In the genomic region with DNA sequence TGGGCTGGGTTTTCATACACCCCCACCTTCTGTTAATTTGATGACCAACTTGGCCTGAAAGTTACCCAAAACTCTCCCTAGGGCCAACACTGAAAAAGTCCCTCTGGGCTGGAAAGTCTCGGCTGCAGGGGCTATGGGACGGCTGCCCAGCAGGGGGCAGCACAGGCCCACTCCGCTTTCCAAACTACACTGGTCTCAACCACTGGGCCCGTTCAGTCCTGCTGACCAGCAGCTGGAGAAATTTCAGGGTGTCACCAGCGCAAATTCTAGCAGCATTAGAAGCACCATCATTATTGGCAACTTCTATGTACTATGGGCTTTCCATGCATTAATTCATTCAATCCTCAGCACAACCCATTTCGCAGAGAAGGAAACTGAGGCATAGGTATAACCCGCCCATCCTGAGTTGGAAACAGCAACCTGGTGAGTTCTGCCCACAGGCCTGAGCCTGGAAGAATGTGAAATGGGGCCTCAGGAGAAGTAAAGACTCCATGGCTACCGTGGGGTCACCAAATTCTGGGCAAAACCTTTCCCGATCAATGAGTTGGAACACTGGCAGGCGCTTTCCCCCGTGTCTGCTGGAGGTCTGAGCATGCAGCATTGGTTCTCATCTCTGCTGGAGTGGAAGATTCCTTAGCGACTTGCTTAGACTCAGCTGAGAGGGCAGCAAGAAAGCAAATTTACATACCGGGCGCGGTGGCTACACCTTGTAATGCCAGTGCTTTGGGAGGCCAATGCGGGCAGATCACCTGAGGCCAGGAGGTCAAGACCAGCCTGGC, we compare ENCODE assay signal across 8 cellular contexts. TPM values are rescaled to one million over a fixed set of nuclear protein-coding genes. Genes with fewer than 3 reads are reported as not detected.
DNase-seq lines count a peak whose midpoint lies in the region; ATAC-seq, FAIRE-seq and TF ChIP-seq lines count a peak whose summit lies in the region.

No MANE protein-coding gene starts in this region.

- in situ Hi-C loops in GM13976 (cut with MboI; ENCODE audit: low sequenced_read_pairs, unreplicated experiment) (no loop called here), HepG2 (cut with HindIII; ENCODE audit: extremely low pct_ligation_motif_present, low pct_unique_long_range_greater_than_20kb) (no loop called here)

- peak; percentile 88 for TF ChIP-seq CTCF in A673 (conservative IDR thresholded peaks at IDR 0.05; ENCODE audit: low read depth, low read length)
- TF ChIP-seq CTCF in GM13976 (IDR thresholded peaks at IDR 0.05; ENCODE audit: borderline replicate concordance, control extremely low read depth, extremely low read depth, insufficient read depth, missing control alignments) = peak; percentile 90
- peak; percentile 96 for TF ChIP-seq CTCF in WERI-Rb-1 (IDR thresholded peaks at IDR 0.05; ENCODE audit: low read depth, low read length)
- TF ChIP-seq CTCF in cardiac fibroblast (IDR thresholded peaks at IDR 0.05; ENCODE audit: low read depth, low read length) = peak; percentile 93
- peak; percentile 83 for TF ChIP-seq CTCF in HepG2 (CRISPR knock-in tag; IDR thresholded peaks at IDR 0.05)

- peak; percentile 84 for ATAC-seq in HepG2

- TF ChIP-seq POLR2A in HepG2 (IDR thresholded peaks at IDR 0.05; ENCODE audit: insufficient read depth in 1 of 2, low read depth in 2 of 2, low read length in 2 of 2) = no peak

- TF ChIP-seq RAD21 in HepG2 (CRISPR knock-in tag; IDR thresholded peaks at IDR 0.05) = peak; percentile 84

- CTCF ChIA-PET in A673 (lab: Charles Lee) (interaction anchor here (1.5 kb wide), 1 partner anchor 314 kb away, joined by 5 read pairs; no protein-coding TSS in a partner anchor), HepG2 (lab: Yijun Ruan, JAX; ENCODE audit: low intra/inter-chr PET ratio, low total read pairs) (interaction anchor here (0.6 to 0.8 kb wide), 3 partner anchors 65 to 311 kb away, joined by 3 to 4 read pairs (median 3); no protein-coding TSS in a partner anchor)

- H3K27me3 ChIP-seq in A673 (replicated peaks; ENCODE audit: insufficient read depth, low read depth, low read length, poor library complexity) (no peaks in the 10 kb centered on the region), WERI-Rb-1 (ENCODE audit: insufficient read depth, low read depth, severe bottlenecking) (no peaks in the 10 kb centered on the region), HepG2 (ENCODE audit: control insufficient read depth in 1 of 2, insufficient read depth in 2 of 2, low read length in 2 of 2) (no peaks in the 10 kb centered on the region)

- no peaks in the 10 kb centered on the region for H3K79me2 ChIP-seq in HepG2 (ENCODE audit: insufficient read depth, low read length)

- H3K27ac ChIP-seq in A673 (ENCODE audit: low read depth, low read length, poor library complexity, severe bottlenecking) (no peak overlapping the region), WERI-Rb-1 (no peak overlapping the region), HepG2 (ENCODE audit: extremely low read length, insufficient read depth, low read length) (no peak overlapping the region)

- H3K4me3 ChIP-seq in A673 (ENCODE audit: low read depth, low read length, poor library complexity, severe bottlenecking) (no peak overlapping the region), WERI-Rb-1 (ENCODE audit: low read depth, low read length) (no peak overlapping the region), cardiac fibroblast (replicated peaks in 1 of 2; ENCODE audit: low read depth in 2 of 2, low read length in 2 of 2) (no peak overlapping the region), HepG2 (replicated peaks in 1 of 3; ENCODE audit: insufficient read depth in 1 of 3, low read depth in 2 of 3, low read length in 3 of 3) (no peak overlapping the region)

- no TSS peak for BruUV-seq in A673 (replicated peaks; lab: Mats Ljungman, UMichigan)
- BruUV-seq in HepG2 (replicated peaks; lab: Mats Ljungman, UMichigan) = no TSS peak

- H3K9ac ChIP-seq in HepG2 (ENCODE audit: insufficient read depth, low read depth, low read length) = no peak overlapping the region

- no peaks in the 10 kb centered on the region for H4K20me1 ChIP-seq in HepG2 (ENCODE audit: insufficient read depth, low read length)

- DNase-seq in A673 (ENCODE audit: low spot score) (peak; percentile 57), GM13976 (ENCODE audit: low spot score) (peak; percentile 88), HuH-7.5 (ENCODE audit: low spot score) (peak; percentile 95), WERI-Rb-1 (peak; percentile 64), cardiac fibroblast (ENCODE audit: low read depth in 2 of 2) (peak; percentile 64 to 69), HepG2 (ENCODE audit: low spot score) (peak; percentile 35), NCI-H1436 treated with DMSO at 0.1 percent for 48 hours (lab: John Stamatoyannopoulos, UW) (no peak)
- DNase-seq in stimulated activated CD8-positive, alpha-beta memory T cell treated with anti-CD3 and anti-CD28 coated beads, Interleukin-15, amount 100 ng/mL, for 24 hours (ENCODE audit: low read depth) = peak; percentile 63

- H3K4me2 ChIP-seq in HepG2 (ENCODE audit: low read depth, low read length) = no peak overlapping the region

- intact Hi-C loops in A673 (cut with micrococcal nuclease; ENCODE audit: unreplicated experiment) = loop anchor here (1.0 kb wide), 1 partner anchor 314 kb away; no protein-coding TSS in a partner anchor
- intact Hi-C loops in HepG2 (cut with micrococcal nuclease; ENCODE audit: unreplicated experiment) = loop anchor here (5.0 kb wide), 1 partner anchor 48 kb away; a partner anchor contains a TSS

- no peaks in the 10 kb centered on the region for H3K4me1 ChIP-seq in A673 (ENCODE audit: insufficient read depth, low read length, poor library complexity, severe bottlenecking)
- peaks cover 9% of the 10 kb centered on the region for H3K4me1 ChIP-seq in HepG2 (ENCODE audit: insufficient read depth, low read length)

- H3K36me3 ChIP-seq in A673 (ENCODE audit: insufficient read depth, low read length, poor library complexity, severe bottlenecking) (peaks cover 39% of the 10 kb centered on the region), WERI-Rb-1 (peaks cover 89% of the 10 kb centered on the region), HepG2 (replicated peaks in 1 of 2; ENCODE audit: control insufficient read depth in 1 of 2, insufficient read depth in 2 of 2, low read length in 2 of 2) (peaks cover 1 to 5% of the 10 kb centered on the region in 2 experiments; a peak in 2 of 5 replicates)

- TF ChIP-seq EP300 in HepG2 (IDR thresholded peaks at IDR 0.05; ENCODE audit: low read depth in 2 of 2, low read length in 2 of 2) = no peak
- no peak for TF ChIP-seq EP300 in HepG2 (CRISPR knock-in tag; IDR thresholded peaks at IDR 0.05; ENCODE audit: borderline replicate concordance)

- H3K9me3 ChIP-seq in A673 (ENCODE audit: low read depth, low read length, poor library complexity, severe bottlenecking) (no peaks in the 10 kb centered on the region), WERI-Rb-1 (ENCODE audit: severe bottlenecking) (no peaks in the 10 kb centered on the region), HepG2 (ENCODE audit: low read length) (no peaks in the 10 kb centered on the region)

- H2AFZ ChIP-seq in HepG2 (ENCODE audit: low read length) = no peak overlapping the region

- peak; percentile 72 for FAIRE-seq in HepG2 (lab: Jason Lieb, UNC)

- whole genome bisulfite sequencing in HepG2 (ENCODE audit: low lambda C conversion rate) = 76% methylated on average over 15 of the region's 16 CpGs

- POLR2A ChIA-PET in A673 (lab: Charles Lee; ENCODE audit: low non-redundant PET) = no interaction called here
- POLR2A ChIA-PET in HepG2 (lab: Yijun Ruan, JAX) = no interaction called here

RNA-seq across cellular contexts. Expression of a gene that starts 9.7 kb away (rescaled TPM):
- total RNA-seq in A673 (2021) = not detected in 2 replicates
- 283 and 565 TPM in 2 replicates for total RNA-seq in HepG2 (2016; rRNA removed; fragmentation: Illumina TruSeq; extraction: Trizol)
- total RNA-seq in HepG2 (2016; cell fraction: cytosol; rRNA removed; fragmentation: Illumina TruSeq; extraction: Trizol; ENCODE audit: low read depth) = 120 and 126 TPM in 2 replicates
- total RNA-seq in HepG2 (2016; cell fraction: insoluble cytoplasmic fraction; rRNA removed; fragmentation: Illumina TruSeq; extraction: Trizol) = 282 and 590 TPM in 2 replicates
- 75.1 and 75.6 TPM in 2 replicates for total RNA-seq in HepG2 (2016; cell fraction: membrane; rRNA removed; fragmentation: Illumina TruSeq; extraction: Trizol)
- total RNA-seq in HepG2 (2016; cell fraction: nucleus; rRNA removed; fragmentation: Illumina TruSeq; extraction: Trizol) = 420 and 454 TPM in 2 replicates
- 824 and 855 TPM in 2 replicates for polyA plus RNA-seq in HepG2 (2011; rRNA removed)
- polyA plus RNA-seq in HepG2 (2011; cell fraction: cytosol; rRNA removed) = 632 and 711 TPM in 2 replicates
- 207 and 253 TPM in 2 replicates for polyA plus RNA-seq in HepG2 (2011; cell fraction: nucleus; rRNA removed)
- 237 and 362 TPM in 2 replicates for polyA plus RNA-seq in HepG2 (2012)
- polyA plus RNA-seq in HepG2 (2016; cell fraction: cytosol; fragmentation: Illumina TruSeq; extraction: Trizol; ENCODE audit: low read depth) = 125 and 138 TPM in 2 replicates
- polyA plus RNA-seq in HepG2 (2016; cell fraction: insoluble cytoplasmic fraction; fragmentation: Illumina TruSeq; extraction: Trizol; ENCODE audit: low read depth) = 293 and 314 TPM in 2 replicates
- polyA plus RNA-seq in HepG2 (2016; cell fraction: membrane; fragmentation: Illumina TruSeq; extraction: Trizol; ENCODE audit: low read depth) = 75.7 and 76.3 TPM in 2 replicates
- polyA plus RNA-seq in HepG2 (2016; cell fraction: nucleus; fragmentation: Illumina TruSeq; extraction: Trizol; ENCODE audit: insufficient read depth, low read depth) = 731 and 821 TPM in 2 replicates
- 257 TPM in 1 of 2 replicates, not detected in the other for polyA minus RNA-seq in HepG2 (2011; rRNA and poly(A)+ RNA removed; ENCODE audit: low replicate concordance)
- 147 and 150 TPM in 2 replicates for polyA minus RNA-seq in HepG2 (2011; cell fraction: cytosol; rRNA and poly(A)+ RNA removed)
- polyA minus RNA-seq in HepG2 (2011; cell fraction: nucleus; rRNA and poly(A)+ RNA removed) = 41.2 and 60.7 TPM in 2 replicates

RNA-seq across cellular contexts. Expression of a gene that starts 16.4 kb away (rescaled TPM):
- not detected in 2 replicates for total RNA-seq in A673 (2021)
- total RNA-seq in HepG2 (2016; rRNA removed; fragmentation: Illumina TruSeq; extraction: Trizol) = 327 and 699 TPM in 2 replicates
- total RNA-seq in HepG2 (2016; cell fraction: cytosol; rRNA removed; fragmentation: Illumina TruSeq; extraction: Trizol; ENCODE audit: low read depth) = 148 and 154 TPM in 2 replicates
- 343 and 706 TPM in 2 replicates for total RNA-seq in HepG2 (2016; cell fraction: insoluble cytoplasmic fraction; rRNA removed; fragmentation: Illumina TruSeq; extraction: Trizol)
- total RNA-seq in HepG2 (2016; cell fraction: membrane; rRNA removed; fragmentation: Illumina TruSeq; extraction: Trizol) = 103 and 109 TPM in 2 replicates
- total RNA-seq in HepG2 (2016; cell fraction: nucleus; rRNA removed; fragmentation: Illumina TruSeq; extraction: Trizol) = 507 and 557 TPM in 2 replicates
- polyA plus RNA-seq in HepG2 (2011; rRNA removed) = 1,180 and 1,355 TPM in 2 replicates
- polyA plus RNA-seq in HepG2 (2011; cell fraction: cytosol; rRNA removed) = 1,385 and 1,736 TPM in 2 replicates
- polyA plus RNA-seq in HepG2 (2011; cell fraction: nucleus; rRNA removed) = 375 and 530 TPM in 2 replicates
- 373 and 660 TPM in 2 replicates for polyA plus RNA-seq in HepG2 (2012)
- polyA plus RNA-seq in HepG2 (2016; cell fraction: cytosol; fragmentation: Illumina TruSeq; extraction: Trizol; ENCODE audit: low read depth) = 188 and 210 TPM in 2 replicates
- 388 and 407 TPM in 2 replicates for polyA plus RNA-seq in HepG2 (2016; cell fraction: insoluble cytoplasmic fraction; fragmentation: Illumina TruSeq; extraction: Trizol; ENCODE audit: low read depth)
- polyA plus RNA-seq in HepG2 (2016; cell fraction: membrane; fragmentation: Illumina TruSeq; extraction: Trizol; ENCODE audit: low read depth) = 103 and 105 TPM in 2 replicates
- 956 and 1,026 TPM in 2 replicates for polyA plus RNA-seq in HepG2 (2016; cell fraction: nucleus; fragmentation: Illumina TruSeq; extraction: Trizol; ENCODE audit: insufficient read depth, low read depth)
- polyA minus RNA-seq in HepG2 (2011; rRNA and poly(A)+ RNA removed; ENCODE audit: low replicate concordance) = 0.30 and 495 TPM in 2 replicates
- polyA minus RNA-seq in HepG2 (2011; cell fraction: cytosol; rRNA and poly(A)+ RNA removed) = 195 and 257 TPM in 2 replicates
- 78.8 and 152 TPM in 2 replicates for polyA minus RNA-seq in HepG2 (2011; cell fraction: nucleus; rRNA and poly(A)+ RNA removed)

RNA-seq across cellular contexts. Expression of a gene that starts 48.5 kb away (rescaled TPM):
- 20.4 and 28.8 TPM in 2 replicates for total RNA-seq in A673 (2021)
- total RNA-seq in HepG2 (2016; rRNA removed; fragmentation: Illumina TruSeq; extraction: Trizol) = 2.5 and 3.1 TPM in 2 replicates
- total RNA-seq in HepG2 (2016; cell fraction: cytosol; rRNA removed; fragmentation: Illumina TruSeq; extraction: Trizol; ENCODE audit: low read depth) = 0.44 and 0.81 TPM in 2 replicates
- 2.1 and 3.1 TPM in 2 replicates for total RNA-seq in HepG2 (2016; cell fraction: insoluble cytoplasmic fraction; rRNA removed; fragmentation: Illumina TruSeq; extraction: Trizol)
- total RNA-seq in HepG2 (2016; cell fraction: membrane; rRNA removed; fragmentation: Illumina TruSeq; extraction: Trizol) = 1.4 and 1.9 TPM in 2 replicates
- 2.4 and 2.8 TPM in 2 replicates for total RNA-seq in HepG2 (2016; cell fraction: nucleus; rRNA removed; fragmentation: Illumina TruSeq; extraction: Trizol)
- polyA plus RNA-seq in HepG2 (2011; rRNA removed) = 3.0 and 4.8 TPM in 2 replicates
- 2.1 and 2.5 TPM in 2 replicates for polyA plus RNA-seq in HepG2 (2011; cell fraction: cytosol; rRNA removed)
- polyA plus RNA-seq in HepG2 (2011; cell fraction: nucleus; rRNA removed) = 15.0 and 15.5 TPM in 2 replicates
- 4.7 and 7.6 TPM in 2 replicates for polyA plus RNA-seq in HepG2 (2012)
- 0.41 and 0.43 TPM in 2 replicates for polyA plus RNA-seq in HepG2 (2016; cell fraction: cytosol; fragmentation: Illumina TruSeq; extraction: Trizol; ENCODE audit: low read depth)
- polyA plus RNA-seq in HepG2 (2016; cell fraction: insoluble cytoplasmic fraction; fragmentation: Illumina TruSeq; extraction: Trizol; ENCODE audit: low read depth) = 2.0 and 3.7 TPM in 2 replicates
- 1.1 and 1.4 TPM in 2 replicates for polyA plus RNA-seq in HepG2 (2016; cell fraction: membrane; fragmentation: Illumina TruSeq; extraction: Trizol; ENCODE audit: low read depth)
- polyA plus RNA-seq in HepG2 (2016; cell fraction: nucleus; fragmentation: Illumina TruSeq; extraction: Trizol; ENCODE audit: insufficient read depth, low read depth) = 6.0 and 6.2 TPM in 2 replicates
- 7.8 and 7.9 TPM in 2 replicates for polyA minus RNA-seq in HepG2 (2011; rRNA and poly(A)+ RNA removed; ENCODE audit: low replicate concordance)
- polyA minus RNA-seq in HepG2 (2011; cell fraction: cytosol; rRNA and poly(A)+ RNA removed) = 3.5 and 3.7 TPM in 2 replicates
- 12.0 and 15.4 TPM in 2 replicates for polyA minus RNA-seq in HepG2 (2011; cell fraction: nucleus; rRNA and poly(A)+ RNA removed)

Comparison
In these comparisons a context has a peak if more than half of its experiments do, and no peak if none do; other contexts are left out.
1. RNA of a gene that starts 9.7 kb away (total RNA-seq): 75.1 to 590 TPM in HepG2; not detected in A673; every median in the first group is over 10 times any median in the second.
2. RNA of a gene that starts 16.4 kb away (total RNA-seq): 103 to 706 TPM in HepG2; not detected in A673; every median in the first group is over 100 times any median in the second.
3. Peak in every context shown above with its lines, with median percentiles within 50 percentile points of each other: CTCF ChIP-seq.